In genomic region chr22:45742866-45743450, GRCh38 we compare ENCODE assay signal across 10 cellular contexts.
DNase-seq lines count a peak whose midpoint lies in the region; ATAC-seq and TF ChIP-seq lines count a peak whose summit lies in the region.
"Had no signal": no experiment of that assay in that cellular context is flagged by ENCODE, and none has a peak within 500 bp of the region (broad histone marks: within the 10 kb centered on the region; RNA-seq: fewer than 3 reads in every experiment).

No MANE protein-coding gene starts in this region.

- no peak overlapping the region for H3K27ac Mint-ChIP-seq in activated CD4-positive, alpha-beta memory T cell treated with anti-CD3 and anti-CD28 coated beads, Interleukin-2, amount 10 ng/mL, durations not matched to agents 7 days and 5 days
- H3K27ac Mint-ChIP-seq: activated CD8-positive, alpha-beta memory T cell treated with anti-CD3 and anti-CD28 coated beads, Interleukin-2, amount 10 ng/mL, durations not matched to agents 7 days and 5 days had no signal

- no peaks in the 10 kb centered on the region for H3K27me3 Mint-ChIP-seq in activated CD4-positive, alpha-beta memory T cell treated with anti-CD3 and anti-CD28 coated beads, Interleukin-2, amount 10 ng/mL, durations not matched to agents 7 days and 5 days
- H3K27me3 Mint-ChIP-seq: activated CD8-positive, alpha-beta memory T cell treated with anti-CD3 and anti-CD28 coated beads, Interleukin-2, amount 10 ng/mL, durations not matched to agents 7 days and 5 days had no signal

- TF ChIP-seq CTCF in upper lobe of right lung (IDR thresholded peaks at IDR 0.05), result no peak

- CTCF ChIA-PET in activated CD4-positive, alpha-beta memory T cell treated with anti-CD3 and anti-CD28 coated beads, Interleukin-2, amount 10 ng/mL, durations not matched to agents 7 days and 5 days (lab: Charles Lee), result no interaction called here

- H3K27me3 ChIP-seq in right cardiac atrium (ENCODE audit: control insufficient read depth, insufficient read depth) (no peaks in the 10 kb centered on the region), upper lobe of right lung (no peaks in the 10 kb centered on the region)

- ATAC-seq in right cardiac atrium (peak; percentile 71 to 76), upper lobe of right lung (peak; percentile 98), GM21737 (IDR thresholded peaks at IDR 0.05; ENCODE audit: unreplicated experiment) (no peak)
- ATAC-seq: activated CD8-positive, alpha-beta memory T cell treated with anti-CD3 and anti-CD28 coated beads, Interleukin-2, amount 10 ng/mL, durations not matched to agents 7 days and 5 days had no signal

- H3K4me3 ChIP-seq in right cardiac atrium (ENCODE audit: low read length) (no peak overlapping the region), upper lobe of right lung (no peak overlapping the region)

- H3K9me3 Mint-ChIP-seq in activated CD4-positive, alpha-beta memory T cell treated with anti-CD3 and anti-CD28 coated beads, Interleukin-2, amount 10 ng/mL, durations not matched to agents 7 days and 5 days, result no peaks in the 10 kb centered on the region

- DNase-seq in NK-92 treated with Interleukin-12 subunit alpha and Interleukin-12 subunit beta, amount 100 ng/mL, for 24 hours (lab: John Stamatoyannopoulos, UW), result peak; percentile 3
- DNase-seq in NK-92 (lab: John Stamatoyannopoulos, UW; ENCODE audit: unreplicated experiment) (no peak), RPMI7951 (ENCODE audit: low read depth) (peak; percentile 30), right cardiac atrium (no peak), upper lobe of right lung (peak; percentile 81), NAMALWA (ENCODE audit: low spot score) (no peak)
- DNase-seq in activated CD4-positive, alpha-beta memory T cell treated with anti-CD3 and anti-CD28 coated beads, Interleukin-2, amount 10 ng/mL, durations not matched to agents 7 days and 5 days, result no peak
- DNase-seq: activated CD8-positive, alpha-beta memory T cell treated with anti-CD3 and anti-CD28 coated beads, Interleukin-2, amount 10 ng/mL, durations not matched to agents 7 days and 5 days; nucleus accumbens had no signal

- peaks cover 46% of the 10 kb centered on the region for H3K36me3 ChIP-seq in upper lobe of right lung

- POLR2A ChIA-PET in activated CD4-positive, alpha-beta memory T cell treated with anti-CD3 and anti-CD28 coated beads, Interleukin-2, amount 10 ng/mL, durations not matched to agents 7 days and 5 days (lab: Charles Lee), result no interaction called here

- H3K36me3 Mint-ChIP-seq in activated CD4-positive, alpha-beta memory T cell treated with anti-CD3 and anti-CD28 coated beads, Interleukin-2, amount 10 ng/mL, durations not matched to agents 7 days and 5 days (ENCODE audit: low read depth), result peaks cover 44% of the 10 kb centered on the region

- H3K9me3 ChIP-seq in right cardiac atrium (ENCODE audit: control insufficient read depth, low read length), result no peaks in the 10 kb centered on the region
- H3K9me3 ChIP-seq in upper lobe of right lung, result no peaks in the 10 kb centered on the region

- WGBS in right cardiac atrium, result 76% methylated on average over 8 of the region's 8 CpGs

- no peak overlapping the region for H3K4me3 Mint-ChIP-seq in activated CD4-positive, alpha-beta memory T cell treated with anti-CD3 and anti-CD28 coated beads, Interleukin-2, amount 10 ng/mL, durations not matched to agents 7 days and 5 days
- H3K4me3 Mint-ChIP-seq: activated CD8-positive, alpha-beta memory T cell treated with anti-CD3 and anti-CD28 coated beads, Interleukin-2, amount 10 ng/mL, durations not matched to agents 7 days and 5 days had no signal

- H3K4me1 ChIP-seq in right cardiac atrium (ENCODE audit: control insufficient read depth, insufficient read depth, low read length) (peaks cover 8% of the 10 kb centered on the region), upper lobe of right lung (peaks cover 36% of the 10 kb centered on the region)

- intact Hi-C loops in right cardiac atrium (cut with DNase I), result no loop called here
- intact Hi-C loops in upper lobe of right lung (cut with DNase I), result no loop called here

- peaks cover 6% of the 10 kb centered on the region for H3K4me1 Mint-ChIP-seq in activated CD4-positive, alpha-beta memory T cell treated with anti-CD3 and anti-CD28 coated beads, Interleukin-2, amount 10 ng/mL, durations not matched to agents 7 days and 5 days

- H3K27ac ChIP-seq in right cardiac atrium (ENCODE audit: low read length) (no peak overlapping the region), upper lobe of right lung (peak overlapping the region; percentile 49)

Comparison
In these comparisons a context has a peak if more than half of its experiments do, and no peak if none do; other contexts are left out.
1. DNase-seq: peak in NK-92 treated with Interleukin-12 subunit alpha and Interleukin-12 subunit beta, amount 100 ng/mL, for 24 hours (single experiment), RPMI7951 (single experiment) and upper lobe of right lung (single experiment); none in NK-92 (single experiment), right cardiac atrium (0 of 3), NAMALWA (single experiment) and activated CD4-positive, alpha-beta memory T cell treated with anti-CD3 and anti-CD28 coated beads, Interleukin-2, amount 10 ng/mL, durations not matched to agents 7 days and 5 days (single experiment).